ENCODE assay signal across 1 cellular context in the genomic region with DNA sequence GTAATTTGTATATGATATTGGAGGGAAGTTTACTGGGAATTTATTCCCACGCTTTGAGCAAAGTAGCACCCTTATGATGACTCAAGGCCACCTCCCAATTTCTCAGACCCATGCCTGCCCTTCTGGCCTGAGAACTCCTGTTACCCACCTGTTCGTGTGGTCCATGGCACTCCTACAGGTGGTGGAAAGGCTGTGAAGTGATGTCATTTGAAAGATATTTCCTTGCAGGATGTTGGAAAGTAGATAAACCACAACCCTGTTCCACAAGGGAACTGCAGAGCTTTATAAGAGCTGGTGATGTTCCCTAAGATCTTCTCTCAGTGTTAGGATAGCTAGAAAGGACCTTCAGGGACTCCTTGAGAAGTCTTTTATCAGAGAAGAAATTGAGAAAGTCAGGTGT.
TF ChIP-seq lines count a peak whose summit lies in the region.

No MANE protein-coding gene starts in this region.

TF ChIP-seq in SK-N-SH, 30 proteins besides CTCF, POLR2A, EP300 and RAD21 (continued from another document):
- TF ChIP-seq FOSL2 (IDR thresholded peaks at IDR 0.05; ENCODE audit: borderline replicate concordance, low read depth), result peak; percentile 41; the same call in 1 of the 2 replicates
- TF ChIP-seq FOXM1 (IDR thresholded peaks at IDR 0.05; ENCODE audit: low read depth), result 0 out of 2 replicates have a peak, but pooled peaks have one; percentile 27
